ENCODE assay signal across 9 cellular contexts in genomic region chr2:168118733-168119518, GRCh38.
DNase-seq lines count a peak whose midpoint lies in the region; ATAC-seq, FAIRE-seq and TF ChIP-seq lines count a peak whose summit lies in the region.
"Had no signal": no experiment of that assay in that cellular context is flagged by ENCODE, and none has a peak within 500 bp of the region (broad histone marks: within the 10 kb centered on the region; RNA-seq: fewer than 3 reads in every experiment).

No MANE protein-coding gene starts in this region.

- no peak overlapping the region for H2AFZ ChIP-seq in keratinocyte (ENCODE audit: control insufficient read depth, low read length)

- H3K36me3 ChIP-seq in keratinocyte (ENCODE audit: control insufficient read depth in 2 of 2, extremely low read depth in 1 of 2, insufficient read depth in 2 of 2, low read length in 2 of 2) = peaks cover 2 to 7% of the 10 kb centered on the region in 2 experiments
- no peaks in the 10 kb centered on the region for H3K36me3 ChIP-seq in testis (ENCODE audit: low read depth, missing control alignments)

- no peaks in the 10 kb centered on the region for H3K27me3 Mint-ChIP-seq in Calu3 (ENCODE audit: unreplicated experiment)
- no peaks in the 10 kb centered on the region for H3K27me3 Mint-ChIP-seq in brain

- CTCF ChIA-PET in Calu3 (lab: Charles Lee) = interaction anchor here (0.8 to 2.5 kb wide), 8 partner anchors 29 to 855 kb away, joined by 3 to 10 read pairs (median 6); no protein-coding TSS in a partner anchor

- H3K4me3 ChIP-seq in keratinocyte (ENCODE audit: control insufficient read depth in 2 of 3, extremely low read depth in 1 of 3, insufficient read depth in 2 of 3, low read depth in 1 of 3, low read length in 3 of 3) = no peak overlapping the region
- H3K4me3 ChIP-seq in testis = no peak overlapping the region

- DNase-seq in Calu3 = peak; percentile 41
- DNase-seq in NCI-H748 treated with DMSO at 0.1 percent for 48 hours (lab: John Stamatoyannopoulos, UW) = peak; percentile 70
- DNase-seq in keratinocyte (ENCODE audit: low read depth, low spot score) = no peak
- peak; percentile 28 for DNase-seq in testis
- no peak for DNase-seq in mesenteric fat pad (ENCODE audit: low spot score)

- ATAC-seq in GM19043 (IDR thresholded peaks at IDR 0.05; ENCODE audit: low read depth, unreplicated experiment) (peak; percentile 75), HG03442 (IDR thresholded peaks at IDR 0.05; ENCODE audit: unreplicated experiment) (peak; percentile 70)

- H3K4me1 ChIP-seq in keratinocyte (ENCODE audit: control insufficient read depth, extremely low read depth, insufficient read depth, low read length) = no peaks in the 10 kb centered on the region
- H3K4me1 ChIP-seq in testis = peaks cover 5% of the 10 kb centered on the region

- H3K4me1 Mint-ChIP-seq in Calu3 (ENCODE audit: low read depth, unreplicated experiment) = no peaks in the 10 kb centered on the region
- H3K4me1 Mint-ChIP-seq in brain = no peaks in the 10 kb centered on the region

- H3K4me3 Mint-ChIP-seq in Calu3 (ENCODE audit: low read depth, unreplicated experiment) (no peak overlapping the region), brain (no peak overlapping the region)
- H3K4me3 Mint-ChIP-seq: activated T-cell treated with anti-CD3 and anti-CD28 coated beads, Interleukin-2, amount 50 U/mL, for 72 hours had no signal

- H4K20me1 ChIP-seq in keratinocyte (ENCODE audit: control insufficient read depth, extremely low read depth, insufficient read depth, low read length) = no peaks in the 10 kb centered on the region

- no peaks in the 10 kb centered on the region for H3K79me2 ChIP-seq in keratinocyte (ENCODE audit: control insufficient read depth, insufficient read depth, low read length)

- H3K9me3 Mint-ChIP-seq in Calu3 (ENCODE audit: low read depth, unreplicated experiment) (no peaks in the 10 kb centered on the region), brain (peaks cover 0 to 4% (median 0%) of the 10 kb centered on the region in 5 experiments)
- H3K9me3 Mint-ChIP-seq: activated T-cell treated with anti-CD3 and anti-CD28 coated beads, Interleukin-2, amount 50 U/mL, for 72 hours had no signal

- H3K27me3 ChIP-seq in keratinocyte (ENCODE audit: control insufficient read depth, extremely low read depth, insufficient read depth, low read length) = no peaks in the 10 kb centered on the region
- no peaks in the 10 kb centered on the region for H3K27me3 ChIP-seq in testis

- H3K27ac ChIP-seq in keratinocyte (ENCODE audit: control insufficient read depth, insufficient read depth, low read length) (no peak overlapping the region), testis (peak overlapping the region in 1 of 2 donors; percentile 55)

- H3K36me3 Mint-ChIP-seq in Calu3 (ENCODE audit: insufficient read depth, unreplicated experiment) (peaks cover 34% of the 10 kb centered on the region), brain (peaks cover 17% of the 10 kb centered on the region)

- intact Hi-C loops in Calu3 (cut with micrococcal nuclease; ENCODE audit: unreplicated experiment) = loop anchor here (2.0 to 10.0 kb wide), 4 partner anchors 154 to 1580 kb away; no protein-coding TSS in a partner anchor
- intact Hi-C loops in testis (cut with DNase I; ENCODE audit: low total_unique reads) = no loop called here

- TF ChIP-seq POLR2A in testis (IDR thresholded peaks at IDR 0.05) = no peak

- H3K9me3 ChIP-seq in keratinocyte (ENCODE audit: control insufficient read depth, low read depth, low read length) = no peaks in the 10 kb centered on the region
- H3K9me3 ChIP-seq in testis = no peaks in the 10 kb centered on the region

- dilution Hi-C loops in keratinocyte (cut with MboI; ENCODE audit: extremely low pct_ligation_motif_present, low sequenced_read_pairs) = no loop called here

- H3K4me2 ChIP-seq in keratinocyte (ENCODE audit: control insufficient read depth, extremely low read depth, insufficient read depth, low read depth, low read length) = no peak overlapping the region

- FAIRE-seq in keratinocyte (lab: Jason Lieb, UNC) = peak; percentile 34

- 52 to 53% methylated on average over 10 of the region's 10 CpGs for WGBS in testis, 2 donors

- no TSS peak for BruUV-seq in Calu3 (replicated peaks; lab: Mats Ljungman, UMichigan)

- no peak overlapping the region for H3K9ac ChIP-seq in keratinocyte (ENCODE audit: control insufficient read depth, extremely low read depth, insufficient read depth, low read length)

- H3K27ac Mint-ChIP-seq in Calu3 (ENCODE audit: unreplicated experiment) = no peak overlapping the region
- no peak overlapping the region for H3K27ac Mint-ChIP-seq in brain
- H3K27ac Mint-ChIP-seq: activated T-cell treated with anti-CD3 and anti-CD28 coated beads, Interleukin-2, amount 50 U/mL, for 72 hours had no signal

- TF ChIP-seq CTCF in Calu3 (IDR thresholded peaks at IDR 0.05; ENCODE audit: unreplicated experiment) (peak; percentile 49), brain (conservative IDR thresholded peaks at IDR 0.05) (peak; percentile 75 to 76), keratinocyte (optimal IDR thresholded peaks at IDR 0.05 in 1 of 3, IDR thresholded peaks at IDR 0.05 in 1 of 3, conservative IDR thresholded peaks at IDR 0.05 in 1 of 3; ENCODE audit: extremely low read depth in 1 of 3, insufficient read depth in 2 of 3, low read length in 3 of 3) (peak; percentile 10 to 58 (median 56)), testis (IDR thresholded peaks at IDR 0.05) (peak; percentile 65 to 73 (median 69))

- H3K9me1 ChIP-seq in keratinocyte (ENCODE audit: control insufficient read depth, extremely low read depth, insufficient read depth, low read length) = no peaks in the 10 kb centered on the region

Comparison
In these comparisons a context has a peak if more than half of its experiments do, and no peak if none do; other contexts are left out.
1. DNase-seq: peak in Calu3 (single experiment), NCI-H748 treated with DMSO at 0.1 percent for 48 hours (single experiment) and testis (single experiment); none in keratinocyte (single experiment) and mesenteric fat pad (single experiment).
2. Peak in every context shown above with its lines, with median percentiles within 50 percentile points of each other: CTCF ChIP-seq.